ENCODE assay signal across 8 cellular contexts in the genomic region with DNA sequence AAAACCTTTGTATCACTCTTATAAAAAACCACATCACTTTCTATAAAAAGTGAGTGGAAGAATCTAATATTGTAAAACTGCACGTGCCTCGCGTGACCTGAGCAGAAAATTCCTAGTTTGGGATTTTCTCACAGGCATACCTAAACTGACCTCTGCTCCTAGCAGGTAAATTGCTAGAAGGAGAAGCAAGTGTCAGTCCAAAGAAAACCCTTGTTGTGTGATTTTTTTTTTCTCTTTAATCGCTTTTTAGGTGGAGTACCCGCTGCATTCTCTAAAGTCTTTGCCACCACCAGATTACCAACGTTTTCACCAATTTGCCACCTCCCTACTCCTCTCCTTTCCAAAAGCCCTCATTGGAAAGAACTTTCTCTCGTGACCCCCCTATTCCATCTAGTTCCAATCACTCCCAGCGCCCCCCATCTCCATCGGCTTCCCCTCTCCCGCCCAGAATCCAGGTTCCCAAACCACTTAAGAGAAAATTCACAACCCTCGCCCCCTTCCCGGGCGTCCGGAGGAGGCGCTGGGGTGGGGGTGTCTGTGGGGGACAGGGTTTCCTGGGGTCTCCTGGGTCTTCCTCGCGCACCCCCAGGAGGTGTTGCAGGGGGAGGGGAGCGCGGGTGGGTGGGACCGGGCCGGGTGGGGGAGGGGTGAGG. TPM values are rescaled to one million over a fixed set of nuclear protein-coding genes. Genes with fewer than 3 reads are reported as not detected.
DNase-seq lines count a peak whose midpoint lies in the region; ATAC-seq, FAIRE-seq and TF ChIP-seq lines count a peak whose summit lies in the region.

No MANE protein-coding gene starts in this region.

- H3K9me3 ChIP-seq in SJCRH30 (replicated peaks): no peaks in the 10 kb centered on the region
- no peaks in the 10 kb centered on the region for H3K9me3 ChIP-seq in gastrocnemius medialis

- intact Hi-C loops in gastrocnemius medialis (cut with DNase I; ENCODE audit: low total_unique reads): loop anchor here (2.0 to 10.0 kb wide), 3 partner anchors 53 to 481 kb away; no protein-coding TSS in a partner anchor

- H3K27me3 ChIP-seq in SJCRH30 (no peaks in the 10 kb centered on the region), gastrocnemius medialis (no peaks in the 10 kb centered on the region)

- peaks cover 6% of the 10 kb centered on the region; the same call in 1 of the 2 replicates for H3K4me1 ChIP-seq in SJCRH30
- H3K4me1 ChIP-seq in gastrocnemius medialis: peaks cover 30 to 32% of the 10 kb centered on the region in 2 donors

- H3K4me3 ChIP-seq in SJCRH30: peak overlapping the region; percentile 84
- peak overlapping the region; percentile 80 for H3K4me3 ChIP-seq in fibroblast of the aortic adventitia (ENCODE audit: low read depth, low read length)
- peak overlapping the region; percentile 73 to 97 (median 94) for H3K4me3 ChIP-seq in gastrocnemius medialis

- no peak for TF ChIP-seq POLR2A in gastrocnemius medialis (IDR thresholded peaks at IDR 0.05)
- TF ChIP-seq POLR2A in erythroblast (IDR thresholded peaks at IDR 0.05; ENCODE audit: low read length): no peak

- FAIRE-seq in GM19239 (lab: Jason Lieb, UNC): peak; percentile 86

- TF ChIP-seq CTCF in fibroblast of the aortic adventitia (IDR thresholded peaks at IDR 0.05; ENCODE audit: insufficient read depth, low read length) (peak; percentile 21), gastrocnemius medialis (IDR thresholded peaks at IDR 0.05 in 4 of 5, conservative IDR thresholded peaks at IDR 0.05 in 1 of 5) (no peak)

- in situ Hi-C loops in gastrocnemius medialis (cut with MboI; ENCODE audit: low sequenced_read_pairs in 4 of 4): no loop called here

- peak overlapping the region; percentile 72; the same call in 1 of the 2 replicates for H3K27ac ChIP-seq in SJCRH30
- H3K27ac ChIP-seq in gastrocnemius medialis: peak overlapping the region; percentile 85 to 98 (median 94)

- ATAC-seq in gastrocnemius medialis: no peak
- ATAC-seq in esophagus mucosa: no peak

- DNase-seq in GM19239 (ENCODE audit: insufficient read length, low spot score) (no peak), SJCRH30 (no peak), fibroblast of the aortic adventitia (ENCODE audit: low read depth) (no peak), gastrocnemius medialis (no peak), NOMO-1 (lab: John Stamatoyannopoulos, UW; ENCODE audit: unreplicated experiment in 2 of 2) (no peak), erythroblast (lab: John Stamatoyannopoulos, UW) (no peak)
- DNase-seq in stimulated activated CD4-positive, alpha-beta T cell treated with anti-CD3 and anti-CD28 coated beads, Interleukin-1b, Interleukin-23, amount 100 ng/mL, for 48 hours: no peak

- H3K36me3 ChIP-seq in SJCRH30: peaks cover 18% of the 10 kb centered on the region
- no peaks in the 10 kb centered on the region for H3K36me3 ChIP-seq in gastrocnemius medialis

RNA-seq across cellular contexts. Expression of gene UBE2E1, which starts 0.4 kb away (rescaled TPM):
- 169 and 182 TPM in 2 replicates for total RNA-seq in SJCRH30 (2014; rRNA removed; shearing (Covaris generic))
- 34.6 and 108 TPM in 2 replicates for total RNA-seq in fibroblast of the aortic adventitia (ENCODE audit: low replicate concordance)
- total RNA-seq in gastrocnemius medialis: 100 to 1,000 TPM in 2 of 4 donors, 10 to 100 TPM in 2; 54.8 to 153 (median 109) TPM
- total RNA-seq in esophagus mucosa: 96.6 TPM
